Comparison of ENCODE assay signal across 11 cellular contexts in the genomic region with DNA sequence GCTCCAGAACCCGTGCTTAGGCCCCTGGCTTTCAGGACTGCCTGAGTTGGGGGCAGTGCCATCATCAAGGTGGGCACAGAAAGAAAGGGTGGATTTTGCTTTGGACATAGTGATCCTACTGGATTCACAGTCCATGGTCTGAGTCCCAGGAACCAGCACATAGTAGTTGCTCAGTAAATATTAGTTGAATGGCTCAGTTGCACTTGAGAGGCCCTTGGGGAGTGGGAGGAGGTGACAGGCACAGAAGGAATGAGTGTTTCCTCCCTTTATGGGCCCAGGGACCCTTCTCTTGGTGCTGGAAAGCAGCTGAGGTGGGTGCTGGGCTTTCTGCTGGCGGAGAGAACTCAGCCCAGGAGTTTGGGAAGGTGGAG. TPM values are rescaled to one million over a fixed set of nuclear protein-coding genes. Genes with fewer than 3 reads are reported as not detected.
DNase-seq lines count a peak whose midpoint lies in the region; ATAC-seq and TF ChIP-seq lines count a peak whose summit lies in the region.
"Had no signal": no experiment of that assay in that cellular context is flagged by ENCODE, and none has a peak within 500 bp of the region (broad histone marks: within the 10 kb centered on the region; RNA-seq: fewer than 3 reads in every experiment).

No MANE protein-coding gene starts in this region.

- peaks cover 82% of the 10 kb centered on the region for H3K4me1 ChIP-seq in fibroblast of lung (ENCODE audit: control insufficient read depth, extremely low read depth, insufficient read depth, low read length)
- H3K4me1 ChIP-seq in psoas muscle: peaks cover 19% of the 10 kb centered on the region
- H3K4me1 ChIP-seq in effector memory CD4-positive, alpha-beta T cell (ENCODE audit: control insufficient read depth, insufficient read depth, low read length, poor library complexity, severe bottlenecking): no peaks in the 10 kb centered on the region

- 85 to 97% (median 89%) methylated on average over 2 of the region's 2 CpGs for WGBS in psoas muscle, 3 donors

- no peak for DNase-seq in fibroblast of lung (ENCODE audit: low read depth in 2 of 2)
- no peak for DNase-seq in psoas muscle
- no peak for DNase-seq in NCI-H128 (lab: John Stamatoyannopoulos, UW; ENCODE audit: unreplicated experiment)
- DNase-seq in effector memory CD4-positive, alpha-beta T cell: no peak
- DNase-seq in occipital lobe (lab: John Stamatoyannopoulos, UW): no peak
- DNase-seq: activated CD4-positive, alpha-beta T cell treated with anti-CD3 and anti-CD28 coated beads for 4 hours; NCI-H510A treated with DMSO at 0.1 percent for 48 hours had no signal

- H3K27me3 ChIP-seq in fibroblast of lung (ENCODE audit: control insufficient read depth, insufficient read depth, low read length): no peaks in the 10 kb centered on the region
- no peaks in the 10 kb centered on the region for H3K27me3 ChIP-seq in psoas muscle (ENCODE audit: insufficient read depth in 3 of 3, low read length in 2 of 3)
- H3K27me3 ChIP-seq in effector memory CD4-positive, alpha-beta T cell (replicated peaks; ENCODE audit: control insufficient read depth, insufficient read depth, low read length, poor library complexity, severe bottlenecking): no peaks in the 10 kb centered on the region

- H4K20me1 ChIP-seq in fibroblast of lung (ENCODE audit: control insufficient read depth, extremely low read depth, insufficient read depth, low read length): no peaks in the 10 kb centered on the region

- ATAC-seq in GM18502 (IDR thresholded peaks at IDR 0.05; ENCODE audit: poor library complexity, unreplicated experiment): peak; percentile 8
- peak; percentile 3 for ATAC-seq in HG03354 (IDR thresholded peaks at IDR 0.05; ENCODE audit: poor library complexity, severe bottlenecking, unreplicated experiment)
- no peak for ATAC-seq in psoas muscle
- ATAC-seq in HG03280 (IDR thresholded peaks at IDR 0.05; ENCODE audit: unreplicated experiment): no peak

- no peak overlapping the region for H2AFZ ChIP-seq in fibroblast of lung (ENCODE audit: low read length)

- intact Hi-C loops in psoas muscle (cut with DNase I): no loop called here

- H3K9me3 ChIP-seq in fibroblast of lung (ENCODE audit: control insufficient read depth, insufficient read depth, low read depth, low read length) (no peaks in the 10 kb centered on the region), psoas muscle (no peaks in the 10 kb centered on the region)
- H3K9me3 ChIP-seq in effector memory CD4-positive, alpha-beta T cell (ENCODE audit: control insufficient read depth, low read length): no peaks in the 10 kb centered on the region

- no peak for TF ChIP-seq CTCF in fibroblast of lung (conservative IDR thresholded peaks at IDR 0.05 in 1 of 2, IDR thresholded peaks at IDR 0.05 in 1 of 2; ENCODE audit: low read depth in 1 of 2, low read length in 2 of 2)
- no peak for TF ChIP-seq CTCF in psoas muscle (IDR thresholded peaks at IDR 0.05)

- peaks cover 2% of the 10 kb centered on the region for H3K36me3 ChIP-seq in fibroblast of lung (ENCODE audit: control insufficient read depth, insufficient read depth, low read length)
- H3K36me3 ChIP-seq in psoas muscle (ENCODE audit: insufficient read depth in 1 of 2, low read depth in 1 of 2): no peaks in the 10 kb centered on the region
- H3K36me3 ChIP-seq in effector memory CD4-positive, alpha-beta T cell (ENCODE audit: control insufficient read depth, insufficient read depth, low read length): no peaks in the 10 kb centered on the region

- peaks cover 80% of the 10 kb centered on the region for H3K79me2 ChIP-seq in fibroblast of lung (ENCODE audit: control insufficient read depth, insufficient read depth, low read length)

- peak overlapping the region; percentile 73 for H3K27ac ChIP-seq in fibroblast of lung (ENCODE audit: insufficient read depth, low read length)
- H3K27ac ChIP-seq in psoas muscle: peak overlapping the region; percentile 53
- H3K27ac ChIP-seq in effector memory CD4-positive, alpha-beta T cell (ENCODE audit: insufficient read depth, low read length, poor library complexity, severe bottlenecking): no peak overlapping the region
- H3K27ac ChIP-seq: C4-2B had no signal

- H3K4me3 ChIP-seq in fibroblast of lung (replicated peaks in 1 of 4; ENCODE audit: control extremely low read depth in 1 of 4, insufficient read depth in 1 of 4, low read depth in 3 of 4, low read length in 4 of 4): peak overlapping the region in 1 of 4 experiments; percentile 5
- H3K4me3 ChIP-seq in psoas muscle: no peak overlapping the region
- no peak overlapping the region for H3K4me3 ChIP-seq in effector memory CD4-positive, alpha-beta T cell (ENCODE audit: insufficient read depth, low read depth, low read length, poor library complexity, severe bottlenecking)

- peak overlapping the region; percentile 40 for H3K9ac ChIP-seq in fibroblast of lung (ENCODE audit: insufficient read depth, low read length)

- peak overlapping the region; percentile 49 for H3K4me2 ChIP-seq in fibroblast of lung (ENCODE audit: extremely low read depth, insufficient read depth, low read length)

RNA-seq across cellular contexts. Expression of a gene that starts 16.6 kb away (rescaled TPM):
- 28.2 and 42.8 TPM in 2 replicates for total RNA-seq in fibroblast of lung
- polyA plus RNA-seq in fibroblast of lung: 26.5 and 43.1 TPM in 2 replicates
- 41.8 and 65.2 TPM in 2 replicates for polyA plus RNA-seq in fibroblast of lung (2012)
- 98.5 and 157 TPM in 2 replicates for polyA minus RNA-seq in fibroblast of lung (ENCODE audit: low replicate concordance)
- 10 to 100 TPM; 10.8 to 38.4 (median 15.5) TPM for total RNA-seq in psoas muscle
- polyA plus RNA-seq in psoas muscle: 1 to 10 TPM; 5.7 to 7.9 (median 6.9) TPM
- total RNA-seq in occipital lobe: 19.2 TPM

RNA-seq across cellular contexts. Expression of a gene that starts 51.5 kb away (rescaled TPM):
- total RNA-seq in fibroblast of lung (0.33 and 0.77 TPM in 2 replicates), psoas muscle (10 to 100 TPM in 3 of 4 donors, 1 to 10 TPM in 1; 9.0 to 33.0 (median 17.2) TPM), occipital lobe (1.6 TPM)
- polyA plus RNA-seq in fibroblast of lung (0.70 and 1.0 TPM in 2 replicates), psoas muscle (10 to 100 TPM in 2 of 3 donors, 1 to 10 TPM in 1; 4.9 to 15.8 (median 15.5) TPM)
- polyA plus RNA-seq in fibroblast of lung (2012): 0.96 and 1.8 TPM in 2 replicates
- 0.85 and 0.90 TPM in 2 replicates for polyA minus RNA-seq in fibroblast of lung (ENCODE audit: low replicate concordance)

RNA-seq across cellular contexts. Expression of a gene that starts 52.5 kb away (rescaled TPM):
- total RNA-seq in fibroblast of lung: 0.26 and 0.33 TPM in 2 replicates
- polyA plus RNA-seq in fibroblast of lung: 0.12 and 0.24 TPM in 2 replicates
- 0.10 and 0.22 TPM in 2 replicates for polyA plus RNA-seq in fibroblast of lung (2012)
- 0.27 TPM in 1 of 2 replicates, not detected in the other for polyA minus RNA-seq in fibroblast of lung (ENCODE audit: low replicate concordance)
- total RNA-seq in psoas muscle: 1 to 10 TPM in 3 of 4 donors, under 1 TPM in 1; 0.96 to 2.5 (median 1.5) TPM
- polyA plus RNA-seq in psoas muscle: 1 to 10 TPM in 2 of 3 donors, under 1 TPM in 1; 0.59 to 1.6 (median 1.2) TPM
- total RNA-seq in occipital lobe: not detected

Comparison
In these comparisons a context has a peak if more than half of its experiments do, and no peak if none do; other contexts are left out.
1. ATAC-seq: peak in GM18502 (single experiment) and HG03354 (single experiment); none in psoas muscle (0 of 4) and HG03280 (single experiment).